1 cellular context compared by ENCODE assay signal in genomic region chr22:41367039-41367679, GRCh38.
TF ChIP-seq lines count a peak whose summit lies in the region.

No MANE protein-coding gene starts in this region.

TF ChIP-seq in HepG2, 621 proteins besides CTCF, POLR2A, EP300 and RAD21 (continued from another document and continues in another):
- no peak for TF ChIP-seq ZNF281 (CRISPR knock-in tag; IDR thresholded peaks at IDR 0.05; ENCODE audit: borderline replicate concordance)
- no peak for TF ChIP-seq RFX5 (IDR thresholded peaks at IDR 0.05; ENCODE audit: low read depth, low read length)
- TF ChIP-seq PHF5A (CRISPR knock-in tag; IDR thresholded peaks at IDR 0.05; ENCODE audit: low read depth, unreplicated experiment), result no peak
- TF ChIP-seq TSC22D2 (CRISPR knock-in tag; IDR thresholded peaks at IDR 0.05; ENCODE audit: borderline replicate concordance), result no peak
- TF ChIP-seq KDM3A (CRISPR knock-in tag; IDR thresholded peaks at IDR 0.05; ENCODE audit: low read depth), result no peak
- TF ChIP-seq MLXIP (CRISPR knock-in tag; IDR thresholded peaks at IDR 0.05; ENCODE audit: borderline replicate concordance), result no peak
- TF ChIP-seq ZNF484 (CRISPR knock-in tag; IDR thresholded peaks at IDR 0.05; ENCODE audit: borderline replicate concordance, low read depth), result no peak
- no peak for TF ChIP-seq PTBP1 (IDR thresholded peaks at IDR 0.05; ENCODE audit: low read depth, low read length, poor library complexity, severe bottlenecking)
- TF ChIP-seq ZFYVE20 (CRISPR knock-in tag; IDR thresholded peaks at IDR 0.05; ENCODE audit: borderline replicate concordance, low read depth), result peak; percentile 67; the same call in 1 of the 2 replicates
- TF ChIP-seq ZNF317 (CRISPR knock-in tag; IDR thresholded peaks at IDR 0.05), result 0 out of 2 replicates have a peak, but pooled peaks have one; percentile 25
- TF ChIP-seq FOXP1 (IDR thresholded peaks at IDR 0.05), result no peak
- no peak for TF ChIP-seq FOXP1 (CRISPR knock-in tag; IDR thresholded peaks at IDR 0.05)
- TF ChIP-seq ZNF260 (CRISPR knock-in tag; IDR thresholded peaks at IDR 0.05; ENCODE audit: borderline replicate concordance, low read depth), result no peak
- no peak; the same call in none of the 2 replicates for TF ChIP-seq NR0B2 (CRISPR knock-in tag; IDR thresholded peaks at IDR 0.05)
- no peak for TF ChIP-seq SUZ12 (IDR thresholded peaks at IDR 0.05; ENCODE audit: low read depth, low read length)
- TF ChIP-seq YEATS2 (CRISPR knock-in tag; IDR thresholded peaks at IDR 0.05; ENCODE audit: borderline replicate concordance), result peak; percentile 41; the same call in 1 of the 2 replicates
- peak; percentile 21; the same call in 1 of the 2 replicates for TF ChIP-seq KMT2A (CRISPR knock-in tag; IDR thresholded peaks at IDR 0.05)
- peak; percentile 51; the same call in 1 of the 2 replicates for TF ChIP-seq HIVEP1 (CRISPR knock-in tag; IDR thresholded peaks at IDR 0.05)
- no peak for TF ChIP-seq ZNF589 (CRISPR knock-in tag; conservative IDR thresholded peaks at IDR 0.05)
- TF ChIP-seq ZNF598 (CRISPR knock-in tag; IDR thresholded peaks at IDR 0.05; ENCODE audit: borderline replicate concordance), result no peak
- no peak for TF ChIP-seq DPF2 (CRISPR knock-in tag; IDR thresholded peaks at IDR 0.05; ENCODE audit: borderline replicate concordance, low read depth)
- TF ChIP-seq ZFP41 (CRISPR knock-in tag; IDR thresholded peaks at IDR 0.05; ENCODE audit: borderline replicate concordance), result no peak
- peak; percentile 54; the same call in 1 of the 2 replicates for TF ChIP-seq HDAC2 (CRISPR knock-in tag; IDR thresholded peaks at IDR 0.05)
- TF ChIP-seq MIXL1 (CRISPR knock-in tag; IDR thresholded peaks at IDR 0.05), result no peak
- no peak for TF ChIP-seq ZNF891 (CRISPR knock-in tag; IDR thresholded peaks at IDR 0.05)
- TF ChIP-seq SATB2 (CRISPR knock-in tag; IDR thresholded peaks at IDR 0.05), result no peak
- no peak for TF ChIP-seq CHD4 (IDR thresholded peaks at IDR 0.05; ENCODE audit: borderline replicate concordance, low read length)
- no peak for TF ChIP-seq NFRKB (IDR thresholded peaks at IDR 0.05)
- TF ChIP-seq U2AF2 (IDR thresholded peaks at IDR 0.05; ENCODE audit: low read depth, low read length), result no peak
- no peak for TF ChIP-seq ZNF17 (CRISPR knock-in tag; IDR thresholded peaks at IDR 0.05)
- TF ChIP-seq PPARG (CRISPR knock-in tag; conservative IDR thresholded peaks at IDR 0.05), result no peak
- 0 out of 2 replicates have a peak, but pooled peaks have one; percentile 68 for TF ChIP-seq TMF1 (CRISPR knock-in tag; IDR thresholded peaks at IDR 0.05; ENCODE audit: low read depth)
- TF ChIP-seq MBD4 (IDR thresholded peaks at IDR 0.05; ENCODE audit: borderline replicate concordance, low read length), result no peak
- no peak for TF ChIP-seq KDM5A (IDR thresholded peaks at IDR 0.05; ENCODE audit: borderline replicate concordance, low read length)
- TF ChIP-seq ZFY (CRISPR knock-in tag; IDR thresholded peaks at IDR 0.05), result peak; percentile 66
- no peak for TF ChIP-seq EEA1 (CRISPR knock-in tag; IDR thresholded peaks at IDR 0.05; ENCODE audit: borderline replicate concordance)
- no peak for TF ChIP-seq ZNF775 (CRISPR knock-in tag; IDR thresholded peaks at IDR 0.05; ENCODE audit: borderline replicate concordance)
- no peak for TF ChIP-seq ZFP36 (IDR thresholded peaks at IDR 0.05; ENCODE audit: borderline replicate concordance, low read depth, low read length, partially characterized antibody)
- TF ChIP-seq GZF1 (CRISPR knock-in tag; IDR thresholded peaks at IDR 0.05), result no peak; the same call in 1 of the 2 replicates
- no peak for TF ChIP-seq ZNF570 (CRISPR knock-in tag; IDR thresholded peaks at IDR 0.05; ENCODE audit: borderline replicate concordance)
- no peak for TF ChIP-seq SRF (IDR thresholded peaks at IDR 0.05; ENCODE audit: low read depth, low read length)
- no peak for TF ChIP-seq TIGD3 (CRISPR knock-in tag; IDR thresholded peaks at IDR 0.05; ENCODE audit: borderline replicate concordance)
- TF ChIP-seq POLR2G (IDR thresholded peaks at IDR 0.05; ENCODE audit: low read depth, low read length), result no peak
- TF ChIP-seq KLF13 (CRISPR knock-in tag; IDR thresholded peaks at IDR 0.05), result no peak
- no peak for TF ChIP-seq HNRNPL (IDR thresholded peaks at IDR 0.05; ENCODE audit: low read depth, low read length)
- no peak for TF ChIP-seq ZNF256 (CRISPR knock-in tag; conservative IDR thresholded peaks at IDR 0.05)
- TF ChIP-seq DNMT3B (CRISPR knock-in tag; conservative IDR thresholded peaks at IDR 0.05), result no peak
- no peak for TF ChIP-seq ZNF441 (CRISPR knock-in tag; IDR thresholded peaks at IDR 0.05; ENCODE audit: borderline replicate concordance)
- TF ChIP-seq SIX1 (CRISPR knock-in tag; IDR thresholded peaks at IDR 0.05; ENCODE audit: borderline replicate concordance), result no peak
- TF ChIP-seq ZNF800 (CRISPR knock-in tag; IDR thresholded peaks at IDR 0.05), result no peak
- TF ChIP-seq RELA (CRISPR knock-in tag; IDR thresholded peaks at IDR 0.05), result no peak
- no peak for TF ChIP-seq ZC3H4 (CRISPR knock-in tag; IDR thresholded peaks at IDR 0.05; ENCODE audit: borderline replicate concordance)
- no peak for TF ChIP-seq ZNF576 (CRISPR knock-in tag; IDR thresholded peaks at IDR 0.05)
- peak; percentile 94; the same call in 1 of the 2 replicates for TF ChIP-seq TFDP1 (CRISPR knock-in tag; IDR thresholded peaks at IDR 0.05; ENCODE audit: borderline replicate concordance)
- TF ChIP-seq ZNF572 (CRISPR knock-in tag; IDR thresholded peaks at IDR 0.05), result peak; percentile 24; the same call in 1 of the 2 replicates
- TF ChIP-seq CEBPB (IDR thresholded peaks at IDR 0.05; ENCODE audit: borderline replicate concordance, low read depth, low read length), result no peak
- TF ChIP-seq SNAPC5 (CRISPR knock-in tag; IDR thresholded peaks at IDR 0.05; ENCODE audit: borderline replicate concordance), result no peak
- no peak for TF ChIP-seq SIN3B (IDR thresholded peaks at IDR 0.05; ENCODE audit: low read length)
- TF ChIP-seq DMTF1 (CRISPR knock-in tag; IDR thresholded peaks at IDR 0.05), result no peak
- peak; percentile 79 for TF ChIP-seq POGK (CRISPR knock-in tag; conservative IDR thresholded peaks at IDR 0.05)
